In genomic region chr18:62186656-62187542, GRCh38 we compare ENCODE assay signal across 1 cellular context.
TF ChIP-seq lines count a peak whose summit lies in the region.

Gene PIGN, minus strand, starts transcription at chr18:62187056. Its CDS starts 25,703 bp downstream, at chr18:62161353.
Gene RELCH, plus strand, starts transcription at chr18:62187255. Its CDS starts 251 bp downstream, at chr18:62187506.

TF ChIP-seq in GM23338, 12 proteins besides CTCF, POLR2A, EP300 and RAD21:
- TF ChIP-seq, protein P1, sequence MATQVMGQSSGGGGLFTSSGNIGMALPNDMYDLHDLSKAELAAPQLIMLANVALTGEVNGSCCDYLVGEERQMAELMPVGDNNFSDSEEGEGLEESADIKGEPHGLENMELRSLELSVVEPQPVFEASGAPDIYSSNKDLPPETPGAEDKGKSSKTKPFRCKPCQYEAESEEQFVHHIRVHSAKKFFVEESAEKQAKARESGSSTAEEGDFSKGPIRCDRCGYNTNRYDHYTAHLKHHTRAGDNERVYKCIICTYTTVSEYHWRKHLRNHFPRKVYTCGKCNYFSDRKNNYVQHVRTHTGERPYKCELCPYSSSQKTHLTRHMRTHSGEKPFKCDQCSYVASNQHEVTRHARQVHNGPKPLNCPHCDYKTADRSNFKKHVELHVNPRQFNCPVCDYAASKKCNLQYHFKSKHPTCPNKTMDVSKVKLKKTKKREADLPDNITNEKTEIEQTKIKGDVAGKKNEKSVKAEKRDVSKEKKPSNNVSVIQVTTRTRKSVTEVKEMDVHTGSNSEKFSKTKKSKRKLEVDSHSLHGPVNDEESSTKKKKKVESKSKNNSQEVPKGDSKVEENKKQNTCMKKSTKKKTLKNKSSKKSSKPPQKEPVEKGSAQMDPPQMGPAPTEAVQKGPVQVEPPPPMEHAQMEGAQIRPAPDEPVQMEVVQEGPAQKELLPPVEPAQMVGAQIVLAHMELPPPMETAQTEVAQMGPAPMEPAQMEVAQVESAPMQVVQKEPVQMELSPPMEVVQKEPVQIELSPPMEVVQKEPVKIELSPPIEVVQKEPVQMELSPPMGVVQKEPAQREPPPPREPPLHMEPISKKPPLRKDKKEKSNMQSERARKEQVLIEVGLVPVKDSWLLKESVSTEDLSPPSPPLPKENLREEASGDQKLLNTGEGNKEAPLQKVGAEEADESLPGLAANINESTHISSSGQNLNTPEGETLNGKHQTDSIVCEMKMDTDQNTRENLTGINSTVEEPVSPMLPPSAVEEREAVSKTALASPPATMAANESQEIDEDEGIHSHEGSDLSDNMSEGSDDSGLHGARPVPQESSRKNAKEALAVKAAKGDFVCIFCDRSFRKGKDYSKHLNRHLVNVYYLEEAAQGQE (IDR thresholded peaks at IDR 0.05; ENCODE audit: unreplicated experiment) = no peak
- TF ChIP-seq POLR2AphosphoS5 (IDR thresholded peaks at IDR 0.05; ENCODE audit: low read depth) = peak; percentile 85
- TF ChIP-seq EZH2phosphoT487 (IDR thresholded peaks at IDR 0.05; ENCODE audit: unreplicated experiment) = no peak
TF ChIP-seq in GM23338: peak in this region for 1.
